9 cellular contexts compared by ENCODE assay signal in genomic region chr12:53381739-53382630, GRCh38. TPM values are rescaled to one million over a fixed set of nuclear protein-coding genes. Genes with fewer than 3 reads are reported as not detected.
A peak's percentile ranks its signal among the peaks of the same experiment; 100 is the strongest.
DNase-seq lines count a peak whose midpoint lies in the region; ATAC-seq and TF ChIP-seq lines count a peak whose summit lies in the region.
"Had no signal": no experiment of that assay in that cellular context is flagged by ENCODE, and none has a peak within 500 bp of the region (broad histone marks: within the 10 kb centered on the region; RNA-seq: fewer than 3 reads in every experiment).

No MANE protein-coding gene starts in this region.

- peak overlapping the region; percentile 56 for H3K27ac ChIP-seq in HEK293 (ENCODE audit: extremely low read depth, low read depth, low read length)
- peak overlapping the region; percentile 21 for H3K27ac ChIP-seq in layer of hippocampus (ENCODE audit: low read depth, low read length)

- peaks cover 17% of the 10 kb centered on the region for H3K4me1 ChIP-seq in HEK293 (ENCODE audit: control insufficient read depth, insufficient read depth, low read length)

- peaks cover 24% of the 10 kb centered on the region for H3K36me3 Mint-ChIP-seq in chondrocyte (ENCODE audit: low read depth)
- peaks cover 43% of the 10 kb centered on the region for H3K36me3 Mint-ChIP-seq in stimulated activated naive CD8-positive, alpha-beta T cell treated with anti-CD3 and anti-CD28 coated beads, Interleukin-15, Interleukin-2, amounts not matched to agents 100 ng/mL and 50 ng/mL, for 24 hours (ENCODE audit: low read depth)

- peaks cover 42 to 43% of the 10 kb centered on the region in 2 experiments for H3K36me3 ChIP-seq in HEK293 (ENCODE audit: control insufficient read depth in 2 of 2, insufficient read depth in 1 of 2, low read length in 2 of 2)

- no peaks in the 10 kb centered on the region for H3K9me3 ChIP-seq in HEK293 (ENCODE audit: control insufficient read depth, insufficient read depth, low read depth, low read length)

- no peaks in the 10 kb centered on the region for H3K27me3 Mint-ChIP-seq in chondrocyte (ENCODE audit: low read depth)
- H3K27me3 Mint-ChIP-seq in stimulated activated naive CD8-positive, alpha-beta T cell treated with anti-CD3 and anti-CD28 coated beads, Interleukin-15, Interleukin-2, amounts not matched to agents 100 ng/mL and 50 ng/mL, for 24 hours: no peaks in the 10 kb centered on the region

- H3K9me3 Mint-ChIP-seq in chondrocyte (ENCODE audit: low read depth): no peaks in the 10 kb centered on the region
- no peaks in the 10 kb centered on the region for H3K9me3 Mint-ChIP-seq in stimulated activated naive CD8-positive, alpha-beta T cell treated with anti-CD3 and anti-CD28 coated beads, Interleukin-15, Interleukin-2, amounts not matched to agents 100 ng/mL and 50 ng/mL, for 24 hours

- DNase-seq in C1 segment of cervical spinal cord (lab: John Stamatoyannopoulos, UW): peak in 10 of 14 donors; percentile 6 to 70 (median 14)
- peak in 4 of 5 donors; percentile 24 to 66 (median 30) for DNase-seq in T-helper 1 cell
- DNase-seq in chondrocyte (ENCODE audit: low spot score): peak; percentile 60
- no peak for DNase-seq in left lobe of liver (ENCODE audit: low spot score)

- CTCF ChIA-PET in HEK293 (lab: Yijun Ruan, JAX): interaction anchor here (0.6 to 8.0 kb wide), 11 partner anchors 13 to 344 kb away, joined by 3 to 114 read pairs (median 4); partner anchors contain the start of gene AAAS

- H3K4me3 ChIP-seq in HEK293 (ENCODE audit: low read depth, low read length): no peak overlapping the region

- POLR2A ChIA-PET in HEK293 (lab: Yijun Ruan, JAX): interaction anchor here (0.5 to 1.1 kb wide), 3 partner anchors 57 to 119 kb away, joined by 3 to 4 read pairs (median 3); partner anchors contain the start of gene TARBP2

- H3K27me3 ChIP-seq in layer of hippocampus (ENCODE audit: control insufficient read depth, insufficient read depth, low read length): no peaks in the 10 kb centered on the region

- H3K4me1 Mint-ChIP-seq in chondrocyte (ENCODE audit: low read depth): peaks cover 53% of the 10 kb centered on the region
- peaks cover 57% of the 10 kb centered on the region for H3K4me1 Mint-ChIP-seq in stimulated activated naive CD8-positive, alpha-beta T cell treated with anti-CD3 and anti-CD28 coated beads, Interleukin-15, Interleukin-2, amounts not matched to agents 100 ng/mL and 50 ng/mL, for 24 hours (ENCODE audit: low read depth)

- H3K4me3 Mint-ChIP-seq in chondrocyte (ENCODE audit: unreplicated experiment): peak overlapping the region; percentile 83
- peak overlapping the region; percentile 92 for H3K4me3 Mint-ChIP-seq in stimulated activated naive CD8-positive, alpha-beta T cell treated with anti-CD3 and anti-CD28 coated beads, Interleukin-15, Interleukin-2, amounts not matched to agents 100 ng/mL and 50 ng/mL, for 24 hours

- TF ChIP-seq CTCF in HEK293 (tag by site-specific recombination; IDR thresholded peaks at IDR 0.05): no peak
- peak; percentile 66 for TF ChIP-seq CTCF in chondrocyte (IDR thresholded peaks at IDR 0.05)

- ATAC-seq in left lobe of liver (no peak), HG02610 (IDR thresholded peaks at IDR 0.05; ENCODE audit: unreplicated experiment) (no peak)

- peak overlapping the region; percentile 96 for H3K27ac Mint-ChIP-seq in chondrocyte (ENCODE audit: unreplicated experiment)
- peak overlapping the region; percentile 94 for H3K27ac Mint-ChIP-seq in stimulated activated naive CD8-positive, alpha-beta T cell treated with anti-CD3 and anti-CD28 coated beads, Interleukin-15, Interleukin-2, amounts not matched to agents 100 ng/mL and 50 ng/mL, for 24 hours

TF ChIP-seq in HEK293, 187 proteins besides CTCF, POLR2A, EP300 and RAD21 (continues in another document):
- TF ChIP-seq ZNF660 (tag by site-specific recombination; IDR thresholded peaks at IDR 0.05) (peak; percentile 91), ZNF776 (tag by site-specific recombination; IDR thresholded peaks at IDR 0.05; ENCODE audit: borderline replicate concordance) (no peak), PATZ1 (tag by site-specific recombination; IDR thresholded peaks at IDR 0.05) (0 out of 2 replicates have a peak, but pooled peaks have one; percentile 27), SCRT2 (tag by site-specific recombination; IDR thresholded peaks at IDR 0.05) (peak; percentile 90), PRDM10 (tag by site-specific recombination; IDR thresholded peaks at IDR 0.05) (peak; percentile 37)
- TF ChIP-seq, protein P1, sequence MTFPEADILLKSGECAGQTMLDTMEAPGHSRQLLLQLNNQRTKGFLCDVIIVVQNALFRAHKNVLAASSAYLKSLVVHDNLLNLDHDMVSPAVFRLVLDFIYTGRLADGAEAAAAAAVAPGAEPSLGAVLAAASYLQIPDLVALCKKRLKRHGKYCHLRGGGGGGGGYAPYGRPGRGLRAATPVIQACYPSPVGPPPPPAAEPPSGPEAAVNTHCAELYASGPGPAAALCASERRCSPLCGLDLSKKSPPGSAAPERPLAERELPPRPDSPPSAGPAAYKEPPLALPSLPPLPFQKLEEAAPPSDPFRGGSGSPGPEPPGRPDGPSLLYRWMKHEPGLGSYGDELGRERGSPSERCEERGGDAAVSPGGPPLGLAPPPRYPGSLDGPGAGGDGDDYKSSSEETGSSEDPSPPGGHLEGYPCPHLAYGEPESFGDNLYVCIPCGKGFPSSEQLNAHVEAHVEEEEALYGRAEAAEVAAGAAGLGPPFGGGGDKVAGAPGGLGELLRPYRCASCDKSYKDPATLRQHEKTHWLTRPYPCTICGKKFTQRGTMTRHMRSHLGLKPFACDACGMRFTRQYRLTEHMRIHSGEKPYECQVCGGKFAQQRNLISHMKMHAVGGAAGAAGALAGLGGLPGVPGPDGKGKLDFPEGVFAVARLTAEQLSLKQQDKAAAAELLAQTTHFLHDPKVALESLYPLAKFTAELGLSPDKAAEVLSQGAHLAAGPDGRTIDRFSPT (tag by site-specific recombination; IDR thresholded peaks at IDR 0.05): no peak
- TF ChIP-seq, protein P2, sequence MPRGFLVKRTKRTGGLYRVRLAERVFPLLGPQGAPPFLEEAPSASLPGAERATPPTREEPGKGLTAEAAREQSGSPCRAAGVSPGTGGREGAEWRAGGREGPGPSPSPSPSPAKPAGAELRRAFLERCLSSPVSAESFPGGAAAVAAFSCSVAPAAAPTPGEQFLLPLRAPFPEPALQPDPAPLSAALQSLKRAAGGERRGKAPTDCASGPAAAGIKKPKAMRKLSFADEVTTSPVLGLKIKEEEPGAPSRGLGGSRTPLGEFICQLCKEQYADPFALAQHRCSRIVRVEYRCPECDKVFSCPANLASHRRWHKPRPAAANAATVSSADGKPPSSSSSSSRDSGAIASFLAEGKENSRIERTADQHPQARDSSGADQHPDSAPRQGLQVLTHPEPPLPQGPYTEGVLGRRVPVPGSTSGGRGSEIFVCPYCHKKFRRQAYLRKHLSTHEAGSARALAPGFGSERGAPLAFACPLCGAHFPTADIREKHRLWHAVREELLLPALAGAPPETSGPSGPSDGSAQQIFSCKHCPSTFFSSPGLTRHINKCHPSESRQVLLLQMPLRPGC (tag by site-specific recombination; IDR thresholded peaks at IDR 0.05): no peak

RNA-seq across cellular contexts. Expression of gene SP1, which starts 2.0 kb away (rescaled TPM):
- 57.1 to 59.7 TPM (median 59.0 TPM) in 3 replicates for total RNA-seq in chondrocyte
- total RNA-seq in left lobe of liver: 24.5 TPM

RNA-seq across cellular contexts. Expression of gene AMHR2, which starts 41.7 kb away (rescaled TPM):
- not detected in 3 replicates for total RNA-seq in chondrocyte
- total RNA-seq in left lobe of liver: 0.78 TPM
- total RNA-seq: T-helper 1 cell treated with Interleukin-12 subunit alpha and Interleukin-12 subunit beta and Interleukin-4 antibody, amounts not matched to agents 30 ng/mL and 1 ng/mL, for 36 hours had no signal

RNA-seq across cellular contexts. Expression of gene SP7, which starts 45.8 kb away (rescaled TPM):
- not detected in 3 replicates for total RNA-seq in chondrocyte
- total RNA-seq in left lobe of liver: not detected
- total RNA-seq: T-helper 1 cell treated with Interleukin-12 subunit alpha and Interleukin-12 subunit beta and Interleukin-4 antibody, amounts not matched to agents 30 ng/mL and 1 ng/mL, for 36 hours had no signal

RNA-seq across cellular contexts. Expression of gene PRR13, which starts 59.5 kb away (rescaled TPM):
- total RNA-seq in chondrocyte: 96.2 to 110 TPM (median 102 TPM) in 3 replicates
- 69.9 TPM for total RNA-seq in left lobe of liver
